14 cellular contexts compared by ENCODE assay signal in the genomic region with DNA sequence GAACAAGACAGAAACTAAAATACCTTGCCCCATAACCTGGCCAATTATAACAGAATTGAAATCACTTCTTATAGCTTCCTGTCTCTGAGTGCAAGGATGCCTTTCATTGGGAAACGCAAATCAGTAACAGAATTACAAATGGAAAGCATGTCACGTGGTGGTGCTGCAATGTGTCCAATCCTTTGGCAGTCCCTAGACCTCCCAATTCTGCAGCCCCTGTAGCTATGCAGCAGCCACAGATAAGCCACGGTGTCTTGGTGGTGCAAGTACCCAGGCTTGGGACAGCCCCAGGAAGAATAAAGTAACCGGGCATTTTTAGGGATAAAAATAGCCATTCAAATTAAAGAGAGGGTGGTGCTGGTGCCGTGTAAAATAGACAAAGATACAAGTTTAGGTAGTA.
DNase-seq lines count a peak whose midpoint lies in the region; ATAC-seq and TF ChIP-seq lines count a peak whose summit lies in the region.
"Had no signal": no experiment of that assay in that cellular context is flagged by ENCODE, and none has a peak within 500 bp of the region (broad histone marks: within the 10 kb centered on the region; RNA-seq: fewer than 3 reads in every experiment).

No MANE protein-coding gene starts in this region.

- H4K20me1 ChIP-seq in GM23338 (replicated peaks; ENCODE audit: insufficient read depth), result no peaks in the 10 kb centered on the region

- no peak overlapping the region for H4K8ac ChIP-seq in mesendoderm (ENCODE audit: low read depth, low read length)

- H2BK120ac ChIP-seq in mesendoderm (ENCODE audit: low read depth, low read length), result peak overlapping the region; percentile 54

- H2AK5ac ChIP-seq in mesendoderm (ENCODE audit: low read length), result no peak overlapping the region

- H3K4ac ChIP-seq in mesendoderm (ENCODE audit: low read depth, low read length), result peak overlapping the region; percentile 52

- peak; percentile 48 for DNase-seq in A673 (ENCODE audit: low spot score)
- no peak for DNase-seq in GM23338 (ENCODE audit: low spot score)
- peak; percentile 22 for DNase-seq in astrocyte of the hippocampus (ENCODE audit: low read depth, low spot score)
- no peak for DNase-seq in mesendoderm
- no peak for DNase-seq in amniotic stem cell (lab: John Stamatoyannopoulos, UW)
- no peak for DNase-seq in DMS 273 (lab: John Stamatoyannopoulos, UW; ENCODE audit: unreplicated experiment)
- no peak for DNase-seq in DMS53 treated with DMSO at 0.1 percent for 48 hours (lab: John Stamatoyannopoulos, UW; ENCODE audit: unreplicated experiment)
- DNase-seq: activated CD4-positive, alpha-beta T cell treated with anti-CD3 and anti-CD28 coated beads for 4 hours; activated gamma-delta T cell treated with Interleukin-2 at 50 U/mL for 16 hours; Kasumi-1; NCI-H446; stimulated activated CD4-positive, alpha-beta T cell treated with anti-CD3 and anti-CD28 coated beads, Interleukin-4, amount 100 ng/mL, for 1 hour had no signal

- H3F3A ChIP-seq in GM23338 (replicated peaks; ENCODE audit: low read depth), result no peaks in the 10 kb centered on the region

- H2BK5ac ChIP-seq in mesendoderm (ENCODE audit: low read length), result no peak overlapping the region

- H3K4me3 ChIP-seq in A673 (ENCODE audit: low read depth, low read length, poor library complexity, severe bottlenecking) (no peak overlapping the region), GM23338 (no peak overlapping the region), mesendoderm (ENCODE audit: low read length) (no peak overlapping the region)

- H3K36me3 ChIP-seq in A673 (ENCODE audit: insufficient read depth, low read length, poor library complexity, severe bottlenecking) (no peaks in the 10 kb centered on the region), GM23338 (ENCODE audit: insufficient read depth) (no peaks in the 10 kb centered on the region), mesendoderm (ENCODE audit: control insufficient read depth, insufficient read depth, low read length) (no peaks in the 10 kb centered on the region)
- H3K36me3 ChIP-seq: neutrophil had no signal

- POLR2A ChIA-PET in A673 (lab: Charles Lee; ENCODE audit: low non-redundant PET), result no interaction called here

- H3K4me3 Mint-ChIP-seq in GM23338, result no peak overlapping the region

- H3K79me2 ChIP-seq in GM23338 (replicated peaks; ENCODE audit: insufficient read depth), result no peaks in the 10 kb centered on the region
- no peaks in the 10 kb centered on the region for H3K79me2 ChIP-seq in mesendoderm (ENCODE audit: control insufficient read depth, insufficient read depth, low read length)

- H2BK15ac ChIP-seq in mesendoderm (replicated peaks; ENCODE audit: low read depth), result no peak overlapping the region

- H3K27ac ChIP-seq in A673 (ENCODE audit: low read depth, low read length, poor library complexity, severe bottlenecking) (peak overlapping the region; percentile 76), GM23338 (ENCODE audit: low read depth) (no peak overlapping the region), mesendoderm (ENCODE audit: low read depth, low read length) (no peak overlapping the region)
- H3K27ac ChIP-seq: neutrophil had no signal

- intact Hi-C loops in A673 (cut with micrococcal nuclease; ENCODE audit: unreplicated experiment), result no loop called here

- H3K9me3 Mint-ChIP-seq in GM23338, result peaks cover 2% of the 10 kb centered on the region; the same call in 1 of the 3 replicates

- WGBS in mesendoderm (ENCODE audit: extremely low coverage, insufficient coverage, low lambda C conversion rate), result no CpG with 5 or more reads among the region's 5 CpGs

- TF ChIP-seq CTCF in A673 (conservative IDR thresholded peaks at IDR 0.05; ENCODE audit: low read depth, low read length), result no peak
- TF ChIP-seq CTCF in GM23338 (conservative IDR thresholded peaks at IDR 0.05; ENCODE audit: low read depth in 2 of 2), result no peak

- no peaks in the 10 kb centered on the region for H3K9me2 ChIP-seq in GM23338 (ENCODE audit: insufficient read depth)

- H3K79me1 ChIP-seq in mesendoderm (ENCODE audit: low read length), result no peaks in the 10 kb centered on the region

- H3K4me1 ChIP-seq in A673 (ENCODE audit: insufficient read depth, low read length, poor library complexity, severe bottlenecking) (peaks cover 14% of the 10 kb centered on the region), GM23338 (ENCODE audit: insufficient read depth) (peaks cover 23% of the 10 kb centered on the region), mesendoderm (ENCODE audit: control insufficient read depth, low read depth, low read length) (no peaks in the 10 kb centered on the region)

- H3K23ac ChIP-seq in mesendoderm (ENCODE audit: low read length), result no peak overlapping the region

- H2AFZ ChIP-seq in GM23338, result no peak overlapping the region

- H4K5ac ChIP-seq in mesendoderm (ENCODE audit: low read length), result no peak overlapping the region

- H3K4me2 ChIP-seq in GM23338 (no peak overlapping the region), mesendoderm (ENCODE audit: low read length) (no peak overlapping the region)

- no TSS peak for BruUV-seq in A673 (replicated peaks; lab: Mats Ljungman, UMichigan)

- H3K27me3 ChIP-seq in A673 (replicated peaks; ENCODE audit: insufficient read depth, low read depth, low read length, poor library complexity) (no peaks in the 10 kb centered on the region), GM23338 (ENCODE audit: insufficient read depth) (no peaks in the 10 kb centered on the region), mesendoderm (ENCODE audit: insufficient read depth, low read length, poor library complexity) (no peaks in the 10 kb centered on the region)
- H3K27me3 ChIP-seq: neutrophil had no signal

- no peak overlapping the region for H3K56ac ChIP-seq in mesendoderm (ENCODE audit: low read length)

- peaks cover 3% of the 10 kb centered on the region for H3K27me3 Mint-ChIP-seq in GM23338 (ENCODE audit: insufficient read depth, low read depth, poor library complexity)

- H3K9me3 ChIP-seq in A673 (ENCODE audit: low read depth, low read length, poor library complexity, severe bottlenecking), result no peaks in the 10 kb centered on the region
- H3K9me3 ChIP-seq: neutrophil had no signal

- peaks cover 29% of the 10 kb centered on the region for H3K4me1 Mint-ChIP-seq in GM23338

- 0 out of 3 replicates have a peak, but pooled peaks cover 3% of the 10 kb centered on the region for H3K36me3 Mint-ChIP-seq in GM23338 (ENCODE audit: low read depth)

- no peak overlapping the region for H3K9ac ChIP-seq in mesendoderm (ENCODE audit: low read length)

- CTCF ChIA-PET in A673 (lab: Charles Lee), result no interaction called here

- ATAC-seq in GM23338 (no peak), GM19328 (IDR thresholded peaks at IDR 0.05; ENCODE audit: unreplicated experiment) (no peak)

- no peak overlapping the region for H3K18ac ChIP-seq in mesendoderm (ENCODE audit: low read length)

- H3K27ac Mint-ChIP-seq in GM23338, result peak overlapping the region; percentile 68; the same call in 1 of the 2 replicates

TF ChIP-seq in GM23338, 12 proteins besides CTCF, POLR2A, EP300 and RAD21 (continues in another document):
- no peak for TF ChIP-seq NANOG (IDR thresholded peaks at IDR 0.05; ENCODE audit: borderline replicate concordance)
- no peak for TF ChIP-seq EZH2phosphoT487 (IDR thresholded peaks at IDR 0.05; ENCODE audit: unreplicated experiment)
- TF ChIP-seq POLR2AphosphoS5 (IDR thresholded peaks at IDR 0.05; ENCODE audit: low read depth), result no peak
- no peak for TF ChIP-seq EZH2 (IDR thresholded peaks at IDR 0.05; ENCODE audit: low read depth, unreplicated experiment)

Comparison
In these comparisons a context has a peak if more than half of its experiments do, and no peak if none do; other contexts are left out.
1. DNase-seq: peak in A673 (single experiment) and astrocyte of the hippocampus (single experiment); none in GM23338 (single experiment), mesendoderm (single experiment), amniotic stem cell (single experiment), DMS 273 (single experiment) and DMS53 treated with DMSO at 0.1 percent for 48 hours (single experiment).